In the genomic region with DNA sequence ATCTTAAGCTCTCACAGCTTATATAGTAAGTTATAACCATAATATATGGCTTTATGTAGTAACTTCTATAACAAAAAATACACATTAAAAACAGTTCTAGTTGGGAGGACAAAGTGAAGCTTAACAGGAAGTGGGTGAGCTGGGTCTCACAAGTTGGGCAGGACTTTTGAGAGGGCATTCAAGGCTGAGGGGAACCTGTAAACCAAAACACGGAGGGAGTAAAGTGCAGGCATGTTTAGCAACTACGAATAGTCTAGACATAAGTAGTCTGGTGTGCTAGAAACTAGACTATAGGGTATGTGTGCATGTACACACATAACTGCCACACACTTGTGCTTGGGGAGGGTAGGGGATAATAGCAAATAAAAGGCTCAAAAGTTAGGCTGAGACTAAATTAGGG, we compare ENCODE assay signal across 14 cellular contexts. TPM values are rescaled to one million over a fixed set of nuclear protein-coding genes. Genes with fewer than 3 reads are reported as not detected.
DNase-seq lines count a peak whose midpoint lies in the region; ATAC-seq and TF ChIP-seq lines count a peak whose summit lies in the region.
"Had no signal": no experiment of that assay in that cellular context is flagged by ENCODE, and none has a peak within 500 bp of the region (broad histone marks: within the 10 kb centered on the region; RNA-seq: fewer than 3 reads in every experiment).

No MANE protein-coding gene starts in this region.

- ATAC-seq in CD4-positive, CD25-positive, alpha-beta regulatory T cell (ENCODE audit: low read depth in 2 of 2): peak in 1 of 2 donors; percentile 64
- no peak for ATAC-seq in activated naive CD8-positive, alpha-beta T cell treated with anti-CD3 and anti-CD28 coated beads, Interleukin-2, amount 50 U/mL, for 24 hours
- ATAC-seq: activated naive CD4-positive, alpha-beta T cell treated with anti-CD3 and anti-CD28 coated beads, Interleukin-2, amount 50 U/mL, for 72 hours; esophagus mucosa had no signal

- H3K4me1 Mint-ChIP-seq in CD4-positive, CD25-positive, alpha-beta regulatory T cell: peaks cover 35 to 70% (median 50%) of the 10 kb centered on the region in 4 donors
- peaks cover 60% of the 10 kb centered on the region for H3K4me1 Mint-ChIP-seq in activated naive CD8-positive, alpha-beta T cell treated with anti-CD3 and anti-CD28 coated beads, Interleukin-2, amount 50 U/mL, for 24 hours

- H3K4me3 Mint-ChIP-seq in CD4-positive, CD25-positive, alpha-beta regulatory T cell: peak overlapping the region in 2 of 4 donors; percentile 51 to 61
- H3K4me3 Mint-ChIP-seq in activated naive CD8-positive, alpha-beta T cell treated with anti-CD3 and anti-CD28 coated beads, Interleukin-2, amount 50 U/mL, for 24 hours: no peak overlapping the region
- H3K4me3 Mint-ChIP-seq: HFFc6 had no signal

- DNase-seq in CD4-positive, CD25-positive, alpha-beta regulatory T cell: peak in 1 of 3 donors; percentile 61
- DNase-seq in GM12865 (ENCODE audit: low read depth) (peak; percentile 13), osteoblast (ENCODE audit: insufficient read length, low spot score, missing footprints) (peak; percentile 22), SW480 (ENCODE audit: low spot score) (no peak), AML-193 (lab: John Stamatoyannopoulos, UW) (no peak), NCI-H146 (lab: John Stamatoyannopoulos, UW) (no peak)
- DNase-seq in activated naive CD8-positive, alpha-beta T cell treated with anti-CD3 and anti-CD28 coated beads, Interleukin-2, amount 50 U/mL, for 24 hours: no peak
- DNase-seq: HFFc6; left ventricle myocardium inferior; NCI-H1694; stimulated activated CD4-positive, alpha-beta T cell treated with anti-CD3 and anti-CD28 coated beads, Interleukin-2, amount 100 ng/mL, for 48 hours had no signal

- H3K79me2 ChIP-seq in osteoblast (ENCODE audit: insufficient read depth, low read length): peaks cover 76% of the 10 kb centered on the region

- H3K36me3 ChIP-seq in CD4-positive, CD25-positive, alpha-beta regulatory T cell (ENCODE audit: control insufficient read depth, insufficient read depth, low read length): peaks cover 15% of the 10 kb centered on the region
- H3K36me3 ChIP-seq in osteoblast (ENCODE audit: insufficient read depth, low read length): peaks cover 17% of the 10 kb centered on the region
- H3K36me3 ChIP-seq: thoracic aorta had no signal

- no peaks in the 10 kb centered on the region for H3K9me3 ChIP-seq in CD4-positive, CD25-positive, alpha-beta regulatory T cell (ENCODE audit: control insufficient read depth in 2 of 2, low read length in 2 of 2)
- H3K9me3 ChIP-seq in osteoblast (ENCODE audit: low read depth, low read length): no peaks in the 10 kb centered on the region
- H3K9me3 ChIP-seq: left ventricle myocardium inferior, thoracic aorta had no signal

- H3K27me3 ChIP-seq in CD4-positive, CD25-positive, alpha-beta regulatory T cell (ENCODE audit: control insufficient read depth, insufficient read depth, low read length): no peaks in the 10 kb centered on the region
- H3K27me3 ChIP-seq in osteoblast (ENCODE audit: insufficient read depth, low read length): no peaks in the 10 kb centered on the region

- H2AFZ ChIP-seq in osteoblast (ENCODE audit: low read length): no peak overlapping the region

- H3K27ac ChIP-seq in CD4-positive, CD25-positive, alpha-beta regulatory T cell (ENCODE audit: insufficient read depth, low read length, poor library complexity, severe bottlenecking): no peak overlapping the region
- no peak overlapping the region for H3K27ac ChIP-seq in osteoblast (ENCODE audit: low read depth, low read length)
- H3K27ac ChIP-seq: left ventricle myocardium inferior, thoracic aorta had no signal

- H3K4me2 ChIP-seq in osteoblast (ENCODE audit: insufficient read depth, low read length): no peak overlapping the region

- H4K20me1 ChIP-seq in osteoblast (ENCODE audit: insufficient read depth, low read length): no peaks in the 10 kb centered on the region

- peak overlapping the region; percentile 6 for H3K4me3 ChIP-seq in CD4-positive, CD25-positive, alpha-beta regulatory T cell (ENCODE audit: low read depth, low read length)
- H3K4me3 ChIP-seq in GM12865 (ENCODE audit: low read depth, low read length) (no peak overlapping the region), osteoblast (ENCODE audit: insufficient read depth, low read length) (no peak overlapping the region)
- H3K4me3 ChIP-seq: left ventricle myocardium inferior, thoracic aorta had no signal

- H3K27ac Mint-ChIP-seq in CD4-positive, CD25-positive, alpha-beta regulatory T cell: peak overlapping the region; percentile 40 to 83 (median 82)
- H3K27ac Mint-ChIP-seq in activated naive CD8-positive, alpha-beta T cell treated with anti-CD3 and anti-CD28 coated beads, Interleukin-2, amount 50 U/mL, for 24 hours: peak overlapping the region; percentile 35
- H3K27ac Mint-ChIP-seq: HFFc6 had no signal

- no peaks in the 10 kb centered on the region for H3K27me3 Mint-ChIP-seq in CD4-positive, CD25-positive, alpha-beta regulatory T cell
- H3K27me3 Mint-ChIP-seq in activated naive CD8-positive, alpha-beta T cell treated with anti-CD3 and anti-CD28 coated beads, Interleukin-2, amount 50 U/mL, for 24 hours: no peaks in the 10 kb centered on the region

- peaks cover 32% of the 10 kb centered on the region for H3K4me1 ChIP-seq in CD4-positive, CD25-positive, alpha-beta regulatory T cell (ENCODE audit: control insufficient read depth, insufficient read depth, low read length, poor library complexity, severe bottlenecking)
- no peaks in the 10 kb centered on the region for H3K4me1 ChIP-seq in osteoblast (ENCODE audit: insufficient read depth, low read length)

- H3K9me3 Mint-ChIP-seq in CD4-positive, CD25-positive, alpha-beta regulatory T cell: no peaks in the 10 kb centered on the region
- no peaks in the 10 kb centered on the region for H3K9me3 Mint-ChIP-seq in activated naive CD8-positive, alpha-beta T cell treated with anti-CD3 and anti-CD28 coated beads, Interleukin-2, amount 50 U/mL, for 24 hours
- H3K9me3 Mint-ChIP-seq: activated naive CD4-positive, alpha-beta T cell treated with anti-CD3 and anti-CD28 coated beads, Interleukin-2, amount 50 U/mL, for 72 hours; HFFc6 had no signal

- H3K36me3 Mint-ChIP-seq in CD4-positive, CD25-positive, alpha-beta regulatory T cell: peaks cover 12% of the 10 kb centered on the region
- peaks cover 22% of the 10 kb centered on the region for H3K36me3 Mint-ChIP-seq in activated naive CD8-positive, alpha-beta T cell treated with anti-CD3 and anti-CD28 coated beads, Interleukin-2, amount 50 U/mL, for 24 hours (ENCODE audit: low read depth)

- TF ChIP-seq CTCF in GM12865 (IDR thresholded peaks at IDR 0.05; ENCODE audit: insufficient read depth, low read depth, low read length, missing control alignments) (no peak), osteoblast (IDR thresholded peaks at IDR 0.05; ENCODE audit: extremely low read depth, low read depth, low read length) (no peak)

RNA-seq across cellular contexts. Expression of a gene that starts 14.2 kb away (rescaled TPM):
- total RNA-seq in CD4-positive, CD25-positive, alpha-beta regulatory T cell: 58.4 TPM
- polyA plus RNA-seq in CD4-positive, CD25-positive, alpha-beta regulatory T cell: 10 to 100 TPM; 10.8 to 14.4 (median 12.6) TPM
- 42.7 and 44.5 TPM in 2 replicates for total RNA-seq in osteoblast

RNA-seq across cellular contexts. Expression of a gene that starts 35.4 kb away (rescaled TPM):
- total RNA-seq in CD4-positive, CD25-positive, alpha-beta regulatory T cell: 128 TPM
- 100 to 1,000 TPM; 238 to 265 (median 250) TPM for polyA plus RNA-seq in CD4-positive, CD25-positive, alpha-beta regulatory T cell
- total RNA-seq in osteoblast: 306 and 314 TPM in 2 replicates

Comparison
In these comparisons a context has a peak if more than half of its experiments do, and no peak if none do; other contexts are left out.
1. DNase-seq: peak in GM12865 (single experiment) and osteoblast (single experiment); none in activated naive CD8-positive, alpha-beta T cell treated with anti-CD3 and anti-CD28 coated beads, Interleukin-2, amount 50 U/mL, for 24 hours (single experiment), SW480 (single experiment), AML-193 (0 of 2) and NCI-H146 (single experiment).